1 cellular context compared by ENCODE assay signal in genomic region chr7:23308754-23309153, GRCh38.
TF ChIP-seq lines count a peak whose summit lies in the region.

No MANE protein-coding gene starts in this region.

TF ChIP-seq in GM23338, 12 proteins besides CTCF, POLR2A, EP300 and RAD21 (continued from another document):
- TF ChIP-seq ZNF462 (CRISPR knock-in tag; IDR thresholded peaks at IDR 0.05), result no peak
- TF ChIP-seq NANOG (IDR thresholded peaks at IDR 0.05; ENCODE audit: borderline replicate concordance), result no peak
- TF ChIP-seq, protein P1, sequence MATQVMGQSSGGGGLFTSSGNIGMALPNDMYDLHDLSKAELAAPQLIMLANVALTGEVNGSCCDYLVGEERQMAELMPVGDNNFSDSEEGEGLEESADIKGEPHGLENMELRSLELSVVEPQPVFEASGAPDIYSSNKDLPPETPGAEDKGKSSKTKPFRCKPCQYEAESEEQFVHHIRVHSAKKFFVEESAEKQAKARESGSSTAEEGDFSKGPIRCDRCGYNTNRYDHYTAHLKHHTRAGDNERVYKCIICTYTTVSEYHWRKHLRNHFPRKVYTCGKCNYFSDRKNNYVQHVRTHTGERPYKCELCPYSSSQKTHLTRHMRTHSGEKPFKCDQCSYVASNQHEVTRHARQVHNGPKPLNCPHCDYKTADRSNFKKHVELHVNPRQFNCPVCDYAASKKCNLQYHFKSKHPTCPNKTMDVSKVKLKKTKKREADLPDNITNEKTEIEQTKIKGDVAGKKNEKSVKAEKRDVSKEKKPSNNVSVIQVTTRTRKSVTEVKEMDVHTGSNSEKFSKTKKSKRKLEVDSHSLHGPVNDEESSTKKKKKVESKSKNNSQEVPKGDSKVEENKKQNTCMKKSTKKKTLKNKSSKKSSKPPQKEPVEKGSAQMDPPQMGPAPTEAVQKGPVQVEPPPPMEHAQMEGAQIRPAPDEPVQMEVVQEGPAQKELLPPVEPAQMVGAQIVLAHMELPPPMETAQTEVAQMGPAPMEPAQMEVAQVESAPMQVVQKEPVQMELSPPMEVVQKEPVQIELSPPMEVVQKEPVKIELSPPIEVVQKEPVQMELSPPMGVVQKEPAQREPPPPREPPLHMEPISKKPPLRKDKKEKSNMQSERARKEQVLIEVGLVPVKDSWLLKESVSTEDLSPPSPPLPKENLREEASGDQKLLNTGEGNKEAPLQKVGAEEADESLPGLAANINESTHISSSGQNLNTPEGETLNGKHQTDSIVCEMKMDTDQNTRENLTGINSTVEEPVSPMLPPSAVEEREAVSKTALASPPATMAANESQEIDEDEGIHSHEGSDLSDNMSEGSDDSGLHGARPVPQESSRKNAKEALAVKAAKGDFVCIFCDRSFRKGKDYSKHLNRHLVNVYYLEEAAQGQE (IDR thresholded peaks at IDR 0.05; ENCODE audit: unreplicated experiment), result no peak
- no peak for TF ChIP-seq EZH2phosphoT487 (IDR thresholded peaks at IDR 0.05; ENCODE audit: unreplicated experiment)
TF ChIP-seq in GM23338: peak in this region for 0.
